In the genomic region with DNA sequence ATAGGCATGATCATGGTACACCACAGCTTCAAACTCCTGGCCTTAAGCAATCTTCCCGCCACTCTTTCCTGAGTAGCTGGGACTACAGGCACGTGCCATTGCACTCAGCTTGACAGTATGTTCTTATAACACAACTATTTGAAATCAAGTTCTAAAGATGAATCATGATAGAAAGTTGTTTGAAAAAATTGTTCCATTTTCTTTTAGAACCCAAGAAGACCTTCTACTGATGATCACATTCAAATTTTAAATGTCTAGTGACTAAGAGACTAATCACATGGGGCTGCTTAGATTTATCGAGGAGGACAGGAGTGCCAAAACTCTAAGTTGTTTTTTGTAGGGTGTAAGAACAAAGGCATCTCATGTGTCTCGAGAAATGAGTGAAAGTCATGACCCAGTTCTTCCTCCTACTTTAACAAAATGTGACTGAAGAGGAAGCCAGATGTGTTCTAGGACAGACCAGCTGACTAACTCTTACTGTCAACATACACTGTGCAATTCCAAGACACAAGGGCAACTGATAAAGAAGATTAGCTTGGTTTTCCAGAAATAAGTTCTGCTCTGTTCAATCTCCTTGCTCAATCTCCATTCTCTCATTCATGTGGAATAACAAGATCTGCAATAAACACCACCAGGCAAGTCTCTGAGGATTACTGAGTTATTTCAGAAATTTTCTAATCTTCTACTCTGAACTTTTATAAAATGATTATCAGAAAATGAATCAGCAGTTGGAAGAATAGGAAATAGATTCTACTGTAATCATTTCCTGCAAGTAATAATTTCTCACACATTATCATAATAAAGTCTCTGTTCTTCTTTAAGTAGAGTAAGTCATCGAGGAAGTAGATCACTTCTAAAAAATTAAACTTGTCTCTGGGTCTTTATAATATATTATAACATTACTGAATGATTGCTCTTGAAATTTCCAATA, we compare ENCODE assay signal across 10 cellular contexts.
A peak's percentile ranks its signal among the peaks of the same experiment; 100 is the strongest.
DNase-seq lines count a peak whose midpoint lies in the region; ATAC-seq and TF ChIP-seq lines count a peak whose summit lies in the region.
"Had no signal": no experiment of that assay in that cellular context is flagged by ENCODE, and none has a peak within 500 bp of the region (broad histone marks: within the 10 kb centered on the region; RNA-seq: fewer than 3 reads in every experiment).

No MANE protein-coding gene starts in this region.

- H3K9me3 Mint-ChIP-seq in CD4-positive, alpha-beta T cell, result no peaks in the 10 kb centered on the region
- H3K9me3 Mint-ChIP-seq: CD4-positive, CD25-positive, alpha-beta regulatory T cell had no signal

- H3K27me3 ChIP-seq in CD4-positive, alpha-beta T cell (ENCODE audit: control insufficient read depth, insufficient read depth, low read length), result no peaks in the 10 kb centered on the region

- H3K4me1 Mint-ChIP-seq in CD4-positive, alpha-beta T cell (ENCODE audit: low read depth), result no peaks in the 10 kb centered on the region
- H3K4me1 Mint-ChIP-seq: CD4-positive, CD25-positive, alpha-beta regulatory T cell had no signal

- no peaks in the 10 kb centered on the region for H3K9me3 ChIP-seq in CD4-positive, alpha-beta T cell (ENCODE audit: control insufficient read depth, low read length)

- H3K36me3 Mint-ChIP-seq in CD4-positive, alpha-beta T cell (ENCODE audit: low read depth), result no peaks in the 10 kb centered on the region
- H3K36me3 Mint-ChIP-seq: CD4-positive, CD25-positive, alpha-beta regulatory T cell had no signal

- TF ChIP-seq CTCF in cardiac fibroblast (IDR thresholded peaks at IDR 0.05; ENCODE audit: low read depth, low read length), result no peak
- TF ChIP-seq CTCF in CD4-positive, alpha-beta T cell (IDR thresholded peaks at IDR 0.05), result no peak

- no peak overlapping the region for H3K4me3 Mint-ChIP-seq in CD4-positive, alpha-beta T cell
- H3K4me3 Mint-ChIP-seq: CD4-positive, CD25-positive, alpha-beta regulatory T cell had no signal

- no peak overlapping the region for H3K27ac Mint-ChIP-seq in CD4-positive, alpha-beta T cell
- H3K27ac Mint-ChIP-seq: CD4-positive, CD25-positive, alpha-beta regulatory T cell had no signal

- H3K27me3 Mint-ChIP-seq in CD4-positive, alpha-beta T cell, result no peaks in the 10 kb centered on the region

- DNase-seq in A172 (ENCODE audit: low spot score) (peak; percentile 84), HS-27A (ENCODE audit: low read depth) (peak; percentile 82), cardiac fibroblast (ENCODE audit: low read depth in 2 of 2) (peak; percentile 95 to 99), kidney tubule cell (ENCODE audit: low spot score) (peak; percentile 20), NAMALWA (ENCODE audit: low spot score) (no peak), mucosa of gallbladder (ENCODE audit: low spot score) (no peak)
- no peak for DNase-seq in stimulated activated CD8-positive, alpha-beta memory T cell treated with anti-CD3 and anti-CD28 coated beads, Interleukin-4, amount 100 ng/mL, for 48 hours
- no peak for DNase-seq in CD4-positive, alpha-beta T cell
- DNase-seq: activated T-cell treated with anti-CD3 and anti-CD28 coated beads, Interleukin-2, amount 50 U/mL, for 1 hour had no signal

- no peak overlapping the region for H3K4me3 ChIP-seq in cardiac fibroblast (replicated peaks in 1 of 2; ENCODE audit: low read depth in 2 of 2, low read length in 2 of 2)

- ATAC-seq in CD4-positive, alpha-beta T cell (ENCODE audit: poor library complexity), result no peak

- POLR2A ChIA-PET in CD4-positive, alpha-beta T cell (lab: Charles Lee), result no interaction called here

- CTCF ChIA-PET in CD4-positive, alpha-beta T cell (lab: Charles Lee), result no interaction called here

- intact Hi-C loops in CD4-positive, alpha-beta T cell (cut with DNase I, micrococcal nuclease), result no loop called here

- H3K27ac ChIP-seq in CD4-positive, alpha-beta T cell (ENCODE audit: low read depth, low read length), result no peak overlapping the region

Comparison
In these comparisons a context has a peak if more than half of its experiments do, and no peak if none do; other contexts are left out.
1. DNase-seq: peak in A172 (single experiment), HS-27A (single experiment), cardiac fibroblast (2 of 2) and kidney tubule cell (single experiment); none in NAMALWA (single experiment), stimulated activated CD8-positive, alpha-beta memory T cell treated with anti-CD3 and anti-CD28 coated beads, Interleukin-4, amount 100 ng/mL, for 48 hours (single experiment), mucosa of gallbladder (single experiment) and CD4-positive, alpha-beta T cell (0 of 10).